Comparison of ENCODE assay signal across 25 cellular contexts in the genomic region with DNA sequence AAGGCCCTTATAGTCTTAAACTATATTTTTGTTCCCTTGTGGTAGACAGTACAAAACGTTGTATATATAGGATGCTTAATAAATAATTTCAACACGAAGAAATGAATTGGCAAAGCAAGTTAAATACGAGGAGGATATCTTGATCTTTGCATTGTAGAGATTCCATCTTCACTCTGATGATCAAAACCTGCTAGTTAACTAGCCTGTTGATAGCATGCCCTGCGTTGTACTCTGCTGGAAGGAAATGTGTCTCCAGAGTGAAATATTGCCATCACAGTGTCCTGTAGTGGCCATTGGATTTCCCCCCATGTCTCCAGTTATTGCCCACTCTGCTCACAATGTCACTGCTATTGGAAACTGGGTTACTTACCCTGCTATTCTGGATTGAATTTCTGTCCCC.
DNase-seq lines count a peak whose midpoint lies in the region; ATAC-seq and TF ChIP-seq lines count a peak whose summit lies in the region.
"Had no signal": no experiment of that assay in that cellular context is flagged by ENCODE, and none has a peak within 500 bp of the region (broad histone marks: within the 10 kb centered on the region; RNA-seq: fewer than 3 reads in every experiment).

No MANE protein-coding gene starts in this region.

- H3K4me3 ChIP-seq in left ventricle myocardium inferior, result no peak overlapping the region
- H3K4me3 ChIP-seq in heart left ventricle, result no peak overlapping the region
- no peak overlapping the region for H3K4me3 ChIP-seq in SK-N-SH (ENCODE audit: low read depth in 2 of 2, low read length in 1 of 2)
- H3K4me3 ChIP-seq: K562, SJSA1, skin epidermis had no signal

- CTCF ChIA-PET in SK-N-SH (lab: Yijun Ruan, JAX), result no interaction called here

- TF ChIP-seq RAD21 in SK-N-SH (IDR thresholded peaks at IDR 0.05; ENCODE audit: low read length), result no peak

- H3K9me3 Mint-ChIP-seq in endothelial cell (ENCODE audit: unreplicated experiment), result no peaks in the 10 kb centered on the region
- no peaks in the 10 kb centered on the region for H3K9me3 Mint-ChIP-seq in progenitor cell of endocrine pancreas (ENCODE audit: low read depth)
- H3K9me3 Mint-ChIP-seq: activated B cell treated with CpG ODN at 0.5 μM for 24 hours; activated CD4-positive, alpha-beta T cell treated with anti-CD3 and anti-CD28 coated beads, Interleukin-2, amount 10 ng/mL, durations not matched to agents 7 days and 5 days; activated T-cell treated with anti-CD3 and anti-CD28 coated beads, Interleukin-2, amount 50 U/mL, for 24 hours had no signal

- no peak for TF ChIP-seq CTCF in left ventricle myocardium inferior (IDR thresholded peaks at IDR 0.05; ENCODE audit: borderline replicate concordance)
- TF ChIP-seq CTCF in heart left ventricle (IDR thresholded peaks at IDR 0.05), result no peak
- no peak for TF ChIP-seq CTCF in SK-N-SH (IDR thresholded peaks at IDR 0.05)
- no peak for TF ChIP-seq CTCF in endothelial cell (IDR thresholded peaks at IDR 0.05; ENCODE audit: unreplicated experiment)
- no peak for TF ChIP-seq CTCF in progenitor cell of endocrine pancreas (IDR thresholded peaks at IDR 0.05; ENCODE audit: unreplicated experiment)

- no peak for TF ChIP-seq EP300 in SK-N-SH (IDR thresholded peaks at IDR 0.05; ENCODE audit: borderline replicate concordance in 1 of 2, low read depth in 1 of 2, low read length in 1 of 2)

- H3K27me3 Mint-ChIP-seq in endothelial cell (ENCODE audit: unreplicated experiment) (no peaks in the 10 kb centered on the region), progenitor cell of endocrine pancreas (no peaks in the 10 kb centered on the region)
- H3K27me3 Mint-ChIP-seq: activated CD4-positive, alpha-beta T cell treated with anti-CD3 and anti-CD28 coated beads, Interleukin-2, amount 10 ng/mL, durations not matched to agents 7 days and 5 days; activated T-cell treated with anti-CD3 and anti-CD28 coated beads, Interleukin-2, amount 50 U/mL, for 24 hours had no signal

- H3K9me2 ChIP-seq in SK-N-SH, result no peaks in the 10 kb centered on the region

- no peak for ATAC-seq in heart left ventricle
- ATAC-seq: K562; stimulated activated naive CD8-positive, alpha-beta T cell treated with anti-CD3 and anti-CD28 coated beads, Interleukin-15, Interleukin-2, amounts not matched to agents 100 U/mL and 50 U/mL, for 24 hours had no signal

- H3K4me1 ChIP-seq in left ventricle myocardium inferior (peaks cover 99% of the 10 kb centered on the region), heart left ventricle (peaks cover 3 to 82% (median 67%) of the 10 kb centered on the region in 12 donors), SK-N-SH (ENCODE audit: control insufficient read depth in 1 of 2, insufficient read depth in 2 of 2, low read depth in 1 of 2, low read length in 1 of 2) (peaks cover 12 to 37% of the 10 kb centered on the region in 2 experiments; a peak in 3 of 4 replicates)

- H3K79me2 ChIP-seq in SK-N-SH (ENCODE audit: insufficient read depth), result peaks cover 12% of the 10 kb centered on the region

- no peaks in the 10 kb centered on the region for H3K9me3 ChIP-seq in left ventricle myocardium inferior (replicated peaks)
- H3K9me3 ChIP-seq in heart left ventricle, result no peaks in the 10 kb centered on the region
- no peaks in the 10 kb centered on the region for H3K9me3 ChIP-seq in SK-N-SH
- H3K9me3 ChIP-seq: SJSA1 had no signal

- no peak for DNase-seq in left ventricle myocardium inferior
- DNase-seq in heart left ventricle, result no peak
- DNase-seq in SK-N-SH, result no peak
- no peak for DNase-seq in endothelial cell (ENCODE audit: low spot score)
- DNase-seq in progenitor cell of endocrine pancreas (ENCODE audit: low spot score, unreplicated experiment), result no peak
- no peak for DNase-seq in activated T-cell treated with anti-CD3 and anti-CD28 coated beads, Interleukin-2, amount 50 U/mL, for 1 hour
- DNase-seq in GOT3 (lab: John Stamatoyannopoulos, UW), result no peak
- DNase-seq in COR-L47 (lab: John Stamatoyannopoulos, UW), result no peak
- DNase-seq: activated B cell treated with CpG ODN at 0.5 μM for 24 hours; activated CD4-positive, alpha-beta T cell treated with anti-CD3 and anti-CD28 coated beads, Interleukin-2, amount 10 ng/mL, durations not matched to agents 7 days and 5 days; activated T-cell treated with anti-CD3 and anti-CD28 coated beads, Interleukin-2, amount 50 U/mL, for 24 hours; central memory CD4-positive, alpha-beta T cell; DND-41; GF-D8; NCI-H1105; NCI-H187; NCI-H2171; RPMI8226; stimulated activated CD4-positive, alpha-beta T cell treated with anti-CD3 and anti-CD28 coated beads, Interleukin-1b, Interleukin-23, amount 100 ng/mL, for 48 hours; stimulated activated naive CD8-positive, alpha-beta T cell treated with anti-CD3 and anti-CD28 coated beads, Interleukin-15, Interleukin-2, amounts not matched to agents 100 U/mL and 50 U/mL, for 24 hours had no signal

- H3K4me3 Mint-ChIP-seq in endothelial cell (ENCODE audit: unreplicated experiment) (no peak overlapping the region), progenitor cell of endocrine pancreas (ENCODE audit: low read depth) (no peak overlapping the region)
- H3K4me3 Mint-ChIP-seq: activated B cell treated with CpG ODN at 0.5 μM for 24 hours; activated CD4-positive, alpha-beta T cell treated with anti-CD3 and anti-CD28 coated beads, Interleukin-2, amount 10 ng/mL, durations not matched to agents 7 days and 5 days; activated T-cell treated with anti-CD3 and anti-CD28 coated beads, Interleukin-2, amount 50 U/mL, for 24 hours had no signal

- no peak for TF ChIP-seq POLR2A in heart left ventricle (IDR thresholded peaks at IDR 0.05)

- H3K27ac ChIP-seq in left ventricle myocardium inferior (replicated peaks) (peak overlapping the region; percentile 82), heart left ventricle (peak overlapping the region in 1 of 12 donors; percentile 25), SK-N-SH (ENCODE audit: low read depth in 2 of 2, low read length in 1 of 2) (peak overlapping the region; percentile 50 to 69; a peak in 3 of 4 replicates)
- H3K27ac ChIP-seq: 22Rv1, C4-2B, SJSA1 had no signal

- no peaks in the 10 kb centered on the region for H3K36me3 ChIP-seq in left ventricle myocardium inferior
- H3K36me3 ChIP-seq in heart left ventricle, result no peaks in the 10 kb centered on the region
- no peaks in the 10 kb centered on the region for H3K36me3 ChIP-seq in SK-N-SH (replicated peaks in 1 of 2; ENCODE audit: control insufficient read depth in 1 of 2, insufficient read depth in 2 of 2, low read length in 1 of 2)
- H3K36me3 ChIP-seq: SJSA1 had no signal

- H3K4me2 ChIP-seq in SK-N-SH, result 0 out of 2 replicates have a peak overlapping the region, but pooled peaks have one; percentile 35

- intact Hi-C loops in left ventricle myocardium inferior (cut with micrococcal nuclease) (no loop called here), heart left ventricle (cut with DNase I) (no loop called here)

- no peaks in the 10 kb centered on the region for H3K27me3 ChIP-seq in left ventricle myocardium inferior (ENCODE audit: low read depth)
- no peaks in the 10 kb centered on the region for H3K27me3 ChIP-seq in heart left ventricle
- H3K27me3 ChIP-seq in SK-N-SH (ENCODE audit: insufficient read depth), result no peaks in the 10 kb centered on the region
- H3K27me3 ChIP-seq: SJSA1 had no signal

- POLR2A ChIA-PET in SK-N-SH (lab: Yijun Ruan, JAX), result no interaction called here

- WGBS in heart left ventricle, 4 donors, result 44 to 52% (median 48%) methylated on average over 4 of the region's 4 CpGs
- WGBS in SK-N-SH (ENCODE audit: low lambda C conversion rate), result 76% methylated on average over 4 of the region's 4 CpGs

- H3F3A ChIP-seq in SK-N-SH (replicated peaks; ENCODE audit: insufficient read depth), result peaks cover 17% of the 10 kb centered on the region

- H3K27ac Mint-ChIP-seq in endothelial cell (ENCODE audit: unreplicated experiment) (peak overlapping the region; percentile 0), progenitor cell of endocrine pancreas (peak overlapping the region; percentile 60)
- H3K27ac Mint-ChIP-seq: activated B cell treated with CpG ODN at 0.5 μM for 24 hours; activated CD4-positive, alpha-beta T cell treated with anti-CD3 and anti-CD28 coated beads, Interleukin-2, amount 10 ng/mL, durations not matched to agents 7 days and 5 days; activated T-cell treated with anti-CD3 and anti-CD28 coated beads, Interleukin-2, amount 50 U/mL, for 24 hours had no signal

- no peak overlapping the region for H3K9ac ChIP-seq in SK-N-SH

- H3K36me3 Mint-ChIP-seq in endothelial cell (ENCODE audit: low read depth, unreplicated experiment) (no peaks in the 10 kb centered on the region), progenitor cell of endocrine pancreas (ENCODE audit: insufficient read depth) (peaks cover 3% of the 10 kb centered on the region)

- H4K20me1 ChIP-seq in SK-N-SH (ENCODE audit: insufficient read depth), result no peaks in the 10 kb centered on the region

- H2AFZ ChIP-seq in SK-N-SH (ENCODE audit: low read depth), result no peak overlapping the region

- peaks cover 12% of the 10 kb centered on the region for H3K4me1 Mint-ChIP-seq in endothelial cell (ENCODE audit: unreplicated experiment)
- peaks cover 29% of the 10 kb centered on the region for H3K4me1 Mint-ChIP-seq in progenitor cell of endocrine pancreas (ENCODE audit: low read depth)
- H3K4me1 Mint-ChIP-seq: activated B cell treated with CpG ODN at 0.5 μM for 24 hours; activated CD4-positive, alpha-beta T cell treated with anti-CD3 and anti-CD28 coated beads, Interleukin-2, amount 10 ng/mL, durations not matched to agents 7 days and 5 days had no signal
